Comparison of ENCODE assay signal across 29 cellular contexts in the genomic region with DNA sequence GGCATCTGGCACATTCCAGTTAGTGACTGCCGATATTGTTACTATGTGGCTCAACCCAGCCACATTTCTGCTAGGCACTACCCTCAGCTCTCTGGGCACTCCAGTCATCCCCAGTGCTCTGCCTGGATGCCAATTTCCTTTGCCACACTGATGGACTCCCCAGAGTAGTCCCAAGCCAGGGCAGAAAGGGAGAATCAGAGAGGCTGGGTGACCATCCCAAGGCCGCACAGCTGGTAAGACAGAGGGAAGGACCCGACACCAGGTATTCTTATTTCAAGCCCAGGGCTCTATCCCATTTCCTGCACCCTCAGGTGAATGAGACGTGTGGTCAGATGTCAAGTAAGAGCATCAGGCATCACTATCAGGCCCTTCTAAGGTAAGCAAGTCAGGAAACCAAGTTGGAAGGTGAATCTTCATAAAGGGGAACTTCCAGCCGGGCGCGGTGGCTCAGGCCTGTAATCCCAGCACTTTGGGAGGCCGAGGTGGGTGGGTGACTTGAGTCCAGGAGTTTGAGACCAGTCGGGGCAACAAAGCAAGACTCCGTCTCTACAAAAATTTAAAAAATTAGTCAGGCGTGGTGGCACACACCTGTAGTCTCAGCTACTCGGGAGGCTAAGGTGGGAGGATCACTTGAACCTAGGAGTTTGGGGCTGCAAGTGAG. TPM values are rescaled to one million over a fixed set of nuclear protein-coding genes. Genes with fewer than 3 reads are reported as not detected.
A peak's percentile ranks its signal among the peaks of the same experiment; 100 is the strongest.
DNase-seq lines count a peak whose midpoint lies in the region; ATAC-seq and TF ChIP-seq lines count a peak whose summit lies in the region.
"Had no signal": no experiment of that assay in that cellular context is flagged by ENCODE, and none has a peak within 500 bp of the region (broad histone marks: within the 10 kb centered on the region; RNA-seq: fewer than 3 reads in every experiment).

No MANE protein-coding gene starts in this region.

- no peak for TF ChIP-seq EP300 in sigmoid colon (IDR thresholded peaks at IDR 0.05)

- H3K36me3 ChIP-seq in left ventricle myocardium inferior, result no peaks in the 10 kb centered on the region
- peaks cover 0 to 4% (median 0%) of the 10 kb centered on the region in 9 donors for H3K36me3 ChIP-seq in heart right ventricle
- no peaks in the 10 kb centered on the region for H3K36me3 ChIP-seq in hepatocyte (replicated peaks; ENCODE audit: insufficient read depth, low read depth)
- no peaks in the 10 kb centered on the region for H3K36me3 ChIP-seq in sigmoid colon
- no peaks in the 10 kb centered on the region for H3K36me3 ChIP-seq in vagina

- TF ChIP-seq POLR2A in sigmoid colon (IDR thresholded peaks at IDR 0.05), result no peak
- no peak for TF ChIP-seq POLR2A in vagina (IDR thresholded peaks at IDR 0.05)

- no peaks in the 10 kb centered on the region for H3K9me3 Mint-ChIP-seq in activated naive CD4-positive, alpha-beta T cell treated with anti-CD3 and anti-CD28 coated beads, Interleukin-2, amount 50 U/mL, for 72 hours
- H3K9me3 Mint-ChIP-seq: activated CD4-positive, alpha-beta T cell treated with anti-CD3 and anti-CD28 coated beads, Interleukin-2, amount 10 ng/mL, durations not matched to agents 24 days and 14 days; activated naive CD4-positive, alpha-beta T cell treated with anti-CD3 and anti-CD28 coated beads, Interleukin-2, amount 50 U/mL, for 24 hours; endodermal cell; H9; nephron progenitor cell; T-cell had no signal

- H3K27ac ChIP-seq in left ventricle myocardium inferior (replicated peaks) (peak overlapping the region; percentile 78), heart right ventricle (peak overlapping the region in 3 of 10 donors; percentile 16 to 84 (median 77)), hepatocyte (peak overlapping the region; percentile 6), sigmoid colon (peak overlapping the region; percentile 79 to 96 (median 86)), vagina (peak overlapping the region; percentile 98)
- H3K27ac ChIP-seq: foreskin keratinocyte had no signal

- H3K9me2 ChIP-seq in hepatocyte (replicated peaks; ENCODE audit: insufficient read depth), result no peaks in the 10 kb centered on the region

- intact Hi-C loops in left ventricle myocardium inferior (cut with micrococcal nuclease) (no loop called here), heart right ventricle (cut with DNase I) (loop anchor here in 1 of 10 donors (5.0 kb wide), 1 partner anchor 37 kb away; a partner anchor contains a TSS), sigmoid colon (cut with DNase I) (no loop called here), vagina (cut with DNase I) (no loop called here)

- H3K27me3 ChIP-seq in left ventricle myocardium inferior (ENCODE audit: low read depth) (no peaks in the 10 kb centered on the region), heart right ventricle (no peaks in the 10 kb centered on the region), hepatocyte (no peaks in the 10 kb centered on the region), sigmoid colon (no peaks in the 10 kb centered on the region), vagina (no peaks in the 10 kb centered on the region)
- H3K27me3 ChIP-seq: foreskin keratinocyte had no signal

- H3K9me3 ChIP-seq in left ventricle myocardium inferior (replicated peaks) (no peaks in the 10 kb centered on the region), heart right ventricle (no peaks in the 10 kb centered on the region), hepatocyte (ENCODE audit: low read depth) (no peaks in the 10 kb centered on the region), sigmoid colon (no peaks in the 10 kb centered on the region), vagina (no peaks in the 10 kb centered on the region)

- H3K36me3 Mint-ChIP-seq in activated naive CD4-positive, alpha-beta T cell treated with anti-CD3 and anti-CD28 coated beads, Interleukin-2, amount 50 U/mL, for 72 hours, result no peaks in the 10 kb centered on the region
- H3K36me3 Mint-ChIP-seq: activated naive CD4-positive, alpha-beta T cell treated with anti-CD3 and anti-CD28 coated beads, Interleukin-2, amount 50 U/mL, for 24 hours; T-cell had no signal

- H2AFZ ChIP-seq in hepatocyte, result no peak overlapping the region

- H3K4me3 ChIP-seq in left ventricle myocardium inferior (no peak overlapping the region), heart right ventricle (no peak overlapping the region), hepatocyte (no peak overlapping the region), sigmoid colon (no peak overlapping the region), vagina (no peak overlapping the region)

- no peak overlapping the region for H3K4me2 ChIP-seq in hepatocyte

- DNase-seq in left ventricle myocardium inferior (no peak), heart right ventricle (no peak), hepatocyte (ENCODE audit: low spot score) (no peak), sigmoid colon (no peak), vagina (ENCODE audit: extremely low spot score in 2 of 2) (peak in 1 of 2 donors; percentile 86)
- DNase-seq in activated naive CD4-positive, alpha-beta T cell treated with anti-CD3 and anti-CD28 coated beads, Interleukin-2, amount 50 U/mL, for 72 hours (ENCODE audit: low spot score in 2 of 2), result no peak
- no peak for DNase-seq in stimulated activated naive CD4-positive, alpha-beta T cell treated with Interleukin-2 at 50 U/mL for 16 hours (lab: John Stamatoyannopoulos, UW)
- DNase-seq: 8988T; activated CD4-positive, alpha-beta T cell treated with anti-CD3 and anti-CD28 coated beads, Interleukin-2, amount 10 ng/mL, durations not matched to agents 24 days and 14 days; activated CD8-positive, alpha-beta memory T cell treated with anti-CD3 and anti-CD28 coated beads for 24 hours; activated T-cell treated with anti-CD3 and anti-CD28 coated beads for 4 hours; DMS79; endodermal cell; foreskin keratinocyte; H9; hippocampal formation; mammary epithelial cell; NCI-H1092; NCI-H187; NCI-H446 treated with DMSO at 0.1 percent for 48 hours; nephron progenitor cell; retina; stimulated activated CD4-positive, alpha-beta T cell treated with anti-CD3 and anti-CD28 coated beads, Interleukin-1b, Interleukin-23, amount 100 ng/mL, for 48 hours; stimulated activated naive CD8-positive, alpha-beta T cell treated with anti-CD3 and anti-CD28 coated beads, Interleukin-15, Interleukin-2, amounts not matched to agents 100 U/mL and 50 U/mL, for 24 hours; T-cell; trophoblast cell had no signal

- peaks cover 74% of the 10 kb centered on the region for H3K4me1 ChIP-seq in left ventricle myocardium inferior
- peaks cover 21 to 87% (median 49%) of the 10 kb centered on the region in 9 donors for H3K4me1 ChIP-seq in heart right ventricle
- H3K4me1 ChIP-seq in hepatocyte (ENCODE audit: insufficient read depth), result peaks cover 55% of the 10 kb centered on the region
- peaks cover 2 to 93% (median 91%) of the 10 kb centered on the region in 4 donors for H3K4me1 ChIP-seq in sigmoid colon
- peaks cover 89% of the 10 kb centered on the region for H3K4me1 ChIP-seq in vagina

- no peaks in the 10 kb centered on the region for H3K79me2 ChIP-seq in hepatocyte

- H4K20me1 ChIP-seq in hepatocyte (ENCODE audit: insufficient read depth, poor library complexity, severe bottlenecking), result no peaks in the 10 kb centered on the region

- no peak for ATAC-seq in heart right ventricle
- ATAC-seq in activated naive CD4-positive, alpha-beta T cell treated with anti-CD3 and anti-CD28 coated beads, Interleukin-2, amount 50 U/mL, for 72 hours, result no peak
- no peak for ATAC-seq in HG03442 (IDR thresholded peaks at IDR 0.05; ENCODE audit: unreplicated experiment)
- ATAC-seq: esophagus mucosa; foreskin keratinocyte; stimulated activated naive CD8-positive, alpha-beta T cell treated with anti-CD3 and anti-CD28 coated beads, Interleukin-15, Interleukin-2, amounts not matched to agents 100 U/mL and 50 U/mL, for 24 hours; T-cell had no signal

- H3K27ac Mint-ChIP-seq in activated naive CD4-positive, alpha-beta T cell treated with anti-CD3 and anti-CD28 coated beads, Interleukin-2, amount 50 U/mL, for 72 hours, result no peak overlapping the region
- H3K27ac Mint-ChIP-seq: activated CD4-positive, alpha-beta T cell treated with anti-CD3 and anti-CD28 coated beads, Interleukin-2, amount 10 ng/mL, durations not matched to agents 24 days and 14 days; activated naive CD4-positive, alpha-beta T cell treated with anti-CD3 and anti-CD28 coated beads, Interleukin-2, amount 50 U/mL, for 24 hours; endodermal cell; nephron progenitor cell; T-cell had no signal

- 97 to 98% methylated on average over 12 of the region's 12 CpGs for WGBS in heart right ventricle, 2 donors
- WGBS in hepatocyte (ENCODE audit: low lambda C conversion rate, missing lambda C conversion rate), result 97% methylated on average over 12 of the region's 12 CpGs
- WGBS in sigmoid colon, 2 donors, result 95 to 97% methylated on average over 12 of the region's 12 CpGs

- TF ChIP-seq CTCF in left ventricle myocardium inferior (IDR thresholded peaks at IDR 0.05; ENCODE audit: borderline replicate concordance), result no peak
- TF ChIP-seq CTCF in heart right ventricle (IDR thresholded peaks at IDR 0.05), result no peak
- no peak for TF ChIP-seq CTCF in hepatocyte (IDR thresholded peaks at IDR 0.05; ENCODE audit: poor library complexity)
- TF ChIP-seq CTCF in sigmoid colon (IDR thresholded peaks at IDR 0.05), result no peak
- no peak for TF ChIP-seq CTCF in vagina (IDR thresholded peaks at IDR 0.05)

RNA-seq across cellular contexts. Expression of a gene that starts 38.6 kb away (rescaled TPM):
- total RNA-seq in left ventricle myocardium inferior, result 5.2 TPM
- total RNA-seq in heart right ventricle, result 10 to 100 TPM in 2 of 10 donors, 1 to 10 TPM in 8; 2.9 to 12.5 (median 5.9) TPM
- polyA plus RNA-seq in heart right ventricle, result 1 to 10 TPM; 1.8 to 5.7 TPM
- 23.0 and 28.5 TPM in 2 replicates for total RNA-seq in hepatocyte
- polyA plus RNA-seq in hepatocyte, result 27.8 and 33.5 TPM in 2 replicates
- 10 to 100 TPM; 19.3 to 45.7 (median 20.9) TPM for total RNA-seq in sigmoid colon
- 1 to 10 TPM; 3.6 to 9.2 (median 3.9) TPM for polyA plus RNA-seq in sigmoid colon
- total RNA-seq in vagina, result 30.9 TPM
- total RNA-seq in activated naive CD4-positive, alpha-beta T cell treated with anti-CD3 and anti-CD28 coated beads, Interleukin-2, amount 50 U/mL, for 72 hours, result under 1 TPM; 0.09 to 0.64 TPM
